1 cellular context compared by ENCODE assay signal in genomic region chr15:57235865-57236264, GRCh38.
TF ChIP-seq lines count a peak whose summit lies in the region.

No MANE protein-coding gene starts in this region.

TF ChIP-seq in GM23338, 12 proteins besides CTCF, POLR2A, EP300 and RAD21 (continued from another document):
- TF ChIP-seq ZNF462 (CRISPR knock-in tag; IDR thresholded peaks at IDR 0.05) (no peak), ZNF331 (CRISPR knock-in tag; IDR thresholded peaks at IDR 0.05; ENCODE audit: low read depth) (no peak)
